Comparison of ENCODE assay signal across 8 cellular contexts in genomic region chr1:38013027-38013588, GRCh38. TPM values are rescaled to one million over a fixed set of nuclear protein-coding genes. Genes with fewer than 3 reads are reported as not detected.
A peak's percentile ranks its signal among the peaks of the same experiment; 100 is the strongest.
DNase-seq lines count a peak whose midpoint lies in the region; ATAC-seq, FAIRE-seq and TF ChIP-seq lines count a peak whose summit lies in the region.

No MANE protein-coding gene starts in this region.

- H3K79me2 ChIP-seq in neural progenitor cell (ENCODE audit: low read depth), result peaks cover 55% of the 10 kb centered on the region

- H3K36me3 Mint-ChIP-seq in neural progenitor cell, result no peaks in the 10 kb centered on the region

- peak; percentile 8 for ATAC-seq in GM21717 (IDR thresholded peaks at IDR 0.05; ENCODE audit: unreplicated experiment)

- H2AFZ ChIP-seq in neural progenitor cell (replicated peaks), result peak overlapping the region; percentile 85

- no peaks in the 10 kb centered on the region for H3K9me3 Mint-ChIP-seq in neural progenitor cell

- no peak for TF ChIP-seq CTCF in epithelial cell of proximal tubule (conservative IDR thresholded peaks at IDR 0.05; ENCODE audit: low read depth, low read length)
- TF ChIP-seq CTCF in neural progenitor cell (IDR thresholded peaks at IDR 0.05), result no peak

- FAIRE-seq in RCC 7860 (lab: Jason Lieb, UNC) (no peak), frontal cortex (lab: Jason Lieb, UNC) (no peak)

- H3K9ac ChIP-seq in BLaER1 (peak overlapping the region; percentile 97), neural progenitor cell (peak overlapping the region; percentile 85)

- H3K27ac ChIP-seq in BLaER1 (peak overlapping the region; percentile 94), neural progenitor cell (peak overlapping the region; percentile 75)

- H3K27me3 Mint-ChIP-seq in neural progenitor cell (ENCODE audit: insufficient read depth, low read depth), result no peaks in the 10 kb centered on the region

- H3K27me3 ChIP-seq in BLaER1 (no peaks in the 10 kb centered on the region), neural progenitor cell (no peaks in the 10 kb centered on the region)

- peak overlapping the region; percentile 89 for H3K4me2 ChIP-seq in BLaER1
- H3K4me2 ChIP-seq in neural progenitor cell, result peak overlapping the region; percentile 80

- H3K4me1 Mint-ChIP-seq in neural progenitor cell, result peaks cover 20% of the 10 kb centered on the region

- no peaks in the 10 kb centered on the region for H3K9me3 ChIP-seq in BLaER1
- no peaks in the 10 kb centered on the region for H3K9me3 ChIP-seq in neural progenitor cell (ENCODE audit: low read depth)

- H4K20me1 ChIP-seq in BLaER1 (peaks cover 47% of the 10 kb centered on the region), neural progenitor cell (ENCODE audit: low read depth) (peaks cover 18% of the 10 kb centered on the region)

- H3K36me3 ChIP-seq in BLaER1 (peaks cover 42% of the 10 kb centered on the region), neural progenitor cell (peaks cover 5% of the 10 kb centered on the region)

- peak overlapping the region; percentile 99 for H3K4me3 Mint-ChIP-seq in neural progenitor cell

- H3K4me3 ChIP-seq in BLaER1 (peak overlapping the region; percentile 94), epithelial cell of proximal tubule (ENCODE audit: low read depth, low read length) (peak overlapping the region; percentile 78), neural progenitor cell (peak overlapping the region; percentile 96)

- peak; percentile 43 for DNase-seq in RCC 7860 (ENCODE audit: low spot score)
- DNase-seq in epithelial cell of proximal tubule (ENCODE audit: low read depth), result no peak
- DNase-seq in neural progenitor cell (ENCODE audit: low spot score), result no peak
- no peak for DNase-seq in DMS153 (lab: John Stamatoyannopoulos, UW)
- no peak for DNase-seq in frontal cortex (ENCODE audit: low spot score in 2 of 2)
- no peak for DNase-seq in NCI-H345 treated with DMSO at 0.1 percent for 48 hours (lab: John Stamatoyannopoulos, UW; ENCODE audit: unreplicated experiment)

- H3K27ac Mint-ChIP-seq in neural progenitor cell, result peak overlapping the region; percentile 97

- H3K4me1 ChIP-seq in BLaER1 (peaks cover 38% of the 10 kb centered on the region), neural progenitor cell (peaks cover 20% of the 10 kb centered on the region)

- H3F3A ChIP-seq in neural progenitor cell (ENCODE audit: low read depth), result peaks cover 39% of the 10 kb centered on the region

RNA-seq across cellular contexts. Expression of gene UTP11, which starts 0.6 kb away (rescaled TPM):
- total RNA-seq in epithelial cell of proximal tubule (49.2 and 60.5 TPM in 2 replicates), neural progenitor cell (ENCODE audit: low replicate concordance) (52.4 and 86.0 TPM in 2 replicates), frontal cortex (49.7 TPM)

RNA-seq across cellular contexts. Expression of gene FHL3, which starts 7.8 kb away (rescaled TPM):
- total RNA-seq in epithelial cell of proximal tubule (14.2 and 24.5 TPM in 2 replicates), neural progenitor cell (ENCODE audit: low replicate concordance) (8.1 and 21.5 TPM in 2 replicates), frontal cortex (4.9 TPM)

RNA-seq across cellular contexts. Expression of gene SF3A3, which starts 23.3 kb away (rescaled TPM):
- 77.0 and 86.9 TPM in 2 replicates for total RNA-seq in epithelial cell of proximal tubule
- 120 and 172 TPM in 2 replicates for total RNA-seq in neural progenitor cell (ENCODE audit: low replicate concordance)
- total RNA-seq in frontal cortex, result 69.3 TPM

RNA-seq across cellular contexts. Expression of gene POU3F1, which starts 33.5 kb away (rescaled TPM):
- total RNA-seq in epithelial cell of proximal tubule, result not detected in 2 replicates
- 16.5 and 44.6 TPM in 2 replicates for total RNA-seq in neural progenitor cell (ENCODE audit: low replicate concordance)
- total RNA-seq in frontal cortex, result 9.4 TPM
